In the genomic region with DNA sequence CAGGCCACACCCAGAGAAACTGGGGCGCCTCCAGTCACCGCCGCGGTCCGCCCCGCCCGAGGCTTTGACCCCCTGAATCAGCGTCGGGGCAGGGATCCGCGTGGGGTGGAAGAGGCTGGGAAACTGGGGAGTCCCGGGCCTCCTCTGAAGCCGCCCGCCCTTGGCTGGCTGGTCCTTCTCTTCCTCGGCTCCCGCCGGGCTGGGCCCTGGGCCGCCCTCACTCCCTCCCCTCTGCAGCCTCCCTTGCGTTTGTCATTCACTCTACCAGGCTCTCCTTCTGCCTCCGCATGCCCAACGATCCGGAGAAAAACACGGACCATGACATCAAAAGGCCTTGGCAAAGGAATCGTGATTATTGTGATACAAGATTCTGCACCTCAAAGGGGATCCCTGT, we compare ENCODE assay signal across 9 cellular contexts. TPM values are rescaled to one million over a fixed set of nuclear protein-coding genes. Genes with fewer than 3 reads are reported as not detected.
DNase-seq lines count a peak whose midpoint lies in the region; ATAC-seq, FAIRE-seq and TF ChIP-seq lines count a peak whose summit lies in the region.
"Not testable (repeated sequence)": the region's sequence is repeated elsewhere in the genome, so short reads cannot be mapped to it uniquely, and the experiment has no call there.
"Had no signal": no experiment of that assay in that cellular context is flagged by ENCODE, and none has a peak within 500 bp of the region (broad histone marks: within the 10 kb centered on the region; RNA-seq: fewer than 3 reads in every experiment).

No MANE protein-coding gene starts in this region.

- not testable (repeated sequence) for FAIRE-seq in pancreas (lab: Jason Lieb, UNC)

- not testable (repeated sequence) for H3F3A ChIP-seq in GM23248 (ENCODE audit: insufficient read depth)

- H4K20me1 ChIP-seq in GM23248 (ENCODE audit: insufficient read depth): not testable (repeated sequence)

- 8 to 14% methylated on average over 4 to 5 of the region's 24 CpGs for WGBS in GM23248 (ENCODE audit: low coverage in 1 of 2, low lambda C conversion rate in 2 of 2, missing lambda C conversion rate in 2 of 2), 2 experiments
- WGBS in adrenal gland, 4 donors: 2 to 6% methylated on average over 5 of the region's 24 CpGs; no CpG with 5 or more reads in 2 of the 4 donors
- WGBS in esophagus muscularis mucosa: no CpG with 5 or more reads among the region's 24 CpGs
- WGBS in right cardiac atrium: 12% methylated on average over 5 of the region's 24 CpGs
- WGBS in lung, 2 donors: 25% methylated on average over 5 of the region's 24 CpGs; no CpG with 5 or more reads in 1 of the 2 donors
- WGBS in pancreas, 2 donors: 8 to 17% methylated on average over 2 to 5 of the region's 24 CpGs
- WGBS in stomach, 5 donors: 10 to 33% methylated on average over 4 to 5 of the region's 24 CpGs; no CpG with 5 or more reads in 3 of the 5 donors
- WGBS in aorta, 2 donors: 3 to 8% methylated on average over 2 to 5 of the region's 24 CpGs

- ATAC-seq in right cardiac atrium (peak; percentile 64 to 70), lung (ENCODE audit: insufficient read depth, low FRiP score) (peak; percentile 14), pancreas (peak; percentile 47 to 76 (median 64)), aorta (ENCODE audit: low FRiP score) (peak; percentile 47)

- DNase-seq in GM23248; adrenal gland; esophagus muscularis mucosa (ENCODE audit: extremely low spot score); lung (ENCODE audit: low spot score); pancreas; stomach; aorta: not testable (repeated sequence)
- DNase-seq in right cardiac atrium: peak in 1 of 3 donors; percentile 27

- H3K4me3 ChIP-seq in GM23248; lung; aorta (ENCODE audit: low read length in 2 of 2): not testable (repeated sequence)
- H3K4me3 ChIP-seq in adrenal gland (peak overlapping the region in 1 of 4 donors; percentile 73), esophagus muscularis mucosa (peak overlapping the region; percentile 49 to 80 (median 62)), right cardiac atrium (ENCODE audit: low read length) (peak overlapping the region; percentile 89), pancreas (peak overlapping the region in 3 of 4 donors; percentile 34 to 63 (median 50)), stomach (peak overlapping the region; percentile 37 to 59 (median 52))

- not testable (repeated sequence) for H3K36me3 ChIP-seq in GM23248 (ENCODE audit: low read depth); adrenal gland (replicated peaks in 1 of 2); esophagus muscularis mucosa; lung (ENCODE audit: control insufficient read depth in 2 of 2, insufficient read depth in 2 of 2, low read length in 2 of 2); pancreas; stomach; aorta (ENCODE audit: control insufficient read depth in 1 of 2, insufficient read depth in 2 of 2, low read length in 1 of 2)

- not testable (repeated sequence) for H3K4me2 ChIP-seq in GM23248 (ENCODE audit: unreplicated experiment)

- H3K9me3 ChIP-seq in GM23248 (ENCODE audit: low read depth); adrenal gland (replicated peaks in 1 of 3); esophagus muscularis mucosa; right cardiac atrium (ENCODE audit: control insufficient read depth, low read length); lung (ENCODE audit: control insufficient read depth in 2 of 2, insufficient read depth in 1 of 2, low read length in 1 of 2); pancreas; stomach; aorta (ENCODE audit: control insufficient read depth, low read length): not testable (repeated sequence)

- H2AFZ ChIP-seq in GM23248: peak overlapping the region; percentile 51; the same call in 1 of the 2 replicates

- H3K4me1 ChIP-seq in GM23248 (ENCODE audit: insufficient read depth); adrenal gland (replicated peaks in 1 of 2); esophagus muscularis mucosa; right cardiac atrium (ENCODE audit: control insufficient read depth, insufficient read depth, low read length); lung (ENCODE audit: control insufficient read depth in 2 of 2, insufficient read depth in 2 of 2, low read length in 2 of 2); pancreas; stomach; aorta (ENCODE audit: control insufficient read depth in 1 of 2, insufficient read depth in 2 of 2, low read length in 2 of 2): not testable (repeated sequence)

- intact Hi-C loops in adrenal gland (cut with DNase I); esophagus muscularis mucosa (cut with DNase I); right cardiac atrium (cut with DNase I); pancreas (cut with DNase I); stomach (cut with DNase I; ENCODE audit: low total_unique reads); aorta (cut with DNase I): not testable (repeated sequence)

- not testable (repeated sequence) for H3K9me2 ChIP-seq in GM23248 (ENCODE audit: insufficient read depth)

- H3K27me3 ChIP-seq in GM23248 (replicated peaks; ENCODE audit: insufficient read depth); adrenal gland; esophagus muscularis mucosa; right cardiac atrium (ENCODE audit: control insufficient read depth, insufficient read depth); lung (ENCODE audit: control insufficient read depth, insufficient read depth); pancreas; stomach; aorta (ENCODE audit: control insufficient read depth in 1 of 2, insufficient read depth in 2 of 2, low read length in 1 of 2): not testable (repeated sequence)

- TF ChIP-seq POLR2A in adrenal gland (IDR thresholded peaks at IDR 0.05); esophagus muscularis mucosa (IDR thresholded peaks at IDR 0.05; ENCODE audit: low read depth); stomach (IDR thresholded peaks at IDR 0.05): not testable (repeated sequence)

- H3K27ac ChIP-seq in GM23248; right cardiac atrium (ENCODE audit: low read length); lung (ENCODE audit: low read depth in 1 of 2, low read length in 1 of 2); aorta (ENCODE audit: low read depth in 1 of 2, low read length in 2 of 2): not testable (repeated sequence)
- peak overlapping the region in 3 of 5 donors; percentile 64 to 86 (median 78) for H3K27ac ChIP-seq in adrenal gland
- peak overlapping the region; percentile 62 to 80 (median 74) for H3K27ac ChIP-seq in esophagus muscularis mucosa (replicated peaks in 1 of 4)
- H3K27ac ChIP-seq in pancreas: peak overlapping the region in 1 of 4 donors; percentile 69
- H3K27ac ChIP-seq in stomach: peak overlapping the region in 3 of 5 donors; percentile 27 to 76 (median 60)

- not testable (repeated sequence) for TF ChIP-seq CTCF in adrenal gland (IDR thresholded peaks at IDR 0.05); esophagus muscularis mucosa (IDR thresholded peaks at IDR 0.05); lung (IDR thresholded peaks at IDR 0.05; ENCODE audit: control extremely low read depth, extremely low read depth); pancreas (IDR thresholded peaks at IDR 0.05); stomach (IDR thresholded peaks at IDR 0.05)

- not testable (repeated sequence) for TF ChIP-seq EP300 in esophagus muscularis mucosa (IDR thresholded peaks at IDR 0.05); stomach (IDR thresholded peaks at IDR 0.05)

- in situ Hi-C loops in GM23248 (cut with MboI): not testable (repeated sequence)

- H3K79me2 ChIP-seq in GM23248 (ENCODE audit: insufficient read depth): not testable (repeated sequence)

- not testable (repeated sequence) for H3K9ac ChIP-seq in GM23248

RNA-seq across cellular contexts. Expression of a gene that starts 14.5 kb away (rescaled TPM):
- 0.43 TPM in 1 of 2 replicates, not detected in the other for total RNA-seq in GM23248 (2014; rRNA removed; shearing (Covaris generic))
- polyA plus RNA-seq in GM23248 (2016; fragmentation: Nextera tagmentation; extraction: Ambion mirVana) (0.10 and 0.13 TPM in 2 replicates), adrenal gland (1 to 10 TPM; 1.2 to 3.9 (median 2.9) TPM), right cardiac atrium (0.18 TPM), lung (1 to 10 TPM; 1.2 to 2.9 TPM), pancreas (1 to 10 TPM; 2.2 to 5.5 TPM), stomach (under 1 TPM; 0.31 to 0.98 (median 0.44) TPM), aorta (10 to 100 TPM in 1 of 2 donors, 1 to 10 TPM in 1; 2.6 to 41.6 TPM)
- total RNA-seq in adrenal gland (1 to 10 TPM; 1.0 to 8.0 (median 3.0) TPM), esophagus muscularis mucosa (under 1 TPM in 3 of 4 donors, not detected in 1; 0.19 to 0.50 (median 0.46) TPM), right cardiac atrium (under 1 TPM; 0.34 to 0.74 (median 0.48) TPM), lung (1 to 10 TPM; 1.4 to 1.6 TPM), pancreas (1 to 10 TPM in 1 of 6 donors, under 1 TPM in 5; 0.28 to 1.6 (median 0.35) TPM), stomach (1 to 10 TPM in 4 of 5 donors, not detected in 1; 1.3 to 3.6 (median 2.5) TPM), aorta (1 to 10 TPM; 1.9 to 3.0 TPM)
- total RNA-seq: SJSA1 had no signal

Comparison
In these comparisons a context has a peak if more than half of its experiments do, and no peak if none do; other contexts are left out.
1. ATAC-seq: peak in every context shown above with its lines; median percentile 67 in right cardiac atrium; 64 in pancreas; 47 in aorta; 14 in lung.